30 cellular contexts compared by ENCODE assay signal in genomic region chr6:9095671-9096260, GRCh38.
DNase-seq lines count a peak whose midpoint lies in the region; FAIRE-seq and TF ChIP-seq lines count a peak whose summit lies in the region.
"Had no signal": no experiment of that assay in that cellular context is flagged by ENCODE, and none has a peak within 500 bp of the region (broad histone marks: within the 10 kb centered on the region; RNA-seq: fewer than 3 reads in every experiment).

No MANE protein-coding gene starts in this region.

- H3K4me1 ChIP-seq in kidney (ENCODE audit: control insufficient read depth in 1 of 2, insufficient read depth in 1 of 2, low read depth in 1 of 2, low read length in 2 of 2): no peaks in the 10 kb centered on the region
- H3K4me1 ChIP-seq: gastroesophageal sphincter, tibial nerve had no signal

- intact Hi-C loops in kidney (cut with DNase I): no loop called here

- TF ChIP-seq CTCF in kidney (IDR thresholded peaks at IDR 0.05; ENCODE audit: borderline replicate concordance, extremely low read depth, insufficient read depth): no peak

- no peak overlapping the region for H3K9ac ChIP-seq in kidney (ENCODE audit: low read length in 2 of 2)
- H3K9ac ChIP-seq: GM23248 had no signal

- H3K4me3 ChIP-seq in kidney (ENCODE audit: low read length in 2 of 2): no peak overlapping the region
- H3K4me3 ChIP-seq: dorsolateral prefrontal cortex, gastroesophageal sphincter, GM23248, lung, ovary, tibial nerve had no signal

- peak; percentile 20 for DNase-seq in DMS153 (lab: John Stamatoyannopoulos, UW)
- DNase-seq in DMS153 treated with DMSO at 0.1 percent for 48 hours (lab: John Stamatoyannopoulos, UW; ENCODE audit: unreplicated experiment): no peak
- peak; percentile 94 for DNase-seq in NCI-H2227 (lab: John Stamatoyannopoulos, UW; ENCODE audit: unreplicated experiment)
- peak; percentile 80 for DNase-seq in ecto neural progenitor cell (ENCODE audit: low spot score)
- peak; percentile 37 for DNase-seq in retina
- no peak for DNase-seq in DMS53 treated with DMSO at 0.1 percent for 48 hours (lab: John Stamatoyannopoulos, UW; ENCODE audit: unreplicated experiment)
- no peak for DNase-seq in kidney
- no peak for DNase-seq in activated CD8-positive, alpha-beta memory T cell treated with anti-CD3 and anti-CD28 coated beads, Interleukin-2, amount 50 U/mL, for 48 hours
- DNase-seq: activated CD4-positive, alpha-beta memory T cell treated with anti-CD3 and anti-CD28 coated beads for 36 hours; activated CD4-positive, alpha-beta T cell treated with anti-CD3 and anti-CD28 coated beads for 1 hour; activated naive CD4-positive, alpha-beta T cell treated with anti-CD3 and anti-CD28 coated beads, Interleukin-2, amount 50 U/mL, for 16 hours; brain microvascular endothelial cell; Calu3; dorsolateral prefrontal cortex; GM23248; hippocampal formation; IMR-90; natural killer cell; NCI-H2029 treated with DMSO at 0.1 percent for 48 hours; NCI-H446 treated with DMSO at 0.1 percent for 48 hours; ovary; SHP77 treated with DMSO at 0.1 percent for 48 hours; stimulated activated CD4-positive, alpha-beta T cell treated with anti-CD3 and anti-CD28 coated beads, Interleukin-15, amount 100 ng/mL, for 24 hours; stimulated activated CD4-positive, alpha-beta T cell treated with anti-CD3 and anti-CD28 coated beads, Interleukin-4, amount 100 ng/mL, for 4 hours had no signal

- H3K36me3 ChIP-seq in kidney (ENCODE audit: control insufficient read depth in 1 of 2, insufficient read depth in 2 of 2, low read length in 2 of 2): no peaks in the 10 kb centered on the region
- H3K36me3 ChIP-seq: brain microvascular endothelial cell, gastroesophageal sphincter, ovary, tibial nerve had no signal

- no peak overlapping the region for H3K27ac ChIP-seq in kidney (ENCODE audit: low read depth in 2 of 2, low read length in 2 of 2)
- H3K27ac ChIP-seq: 22Rv1, brain microvascular endothelial cell, dorsolateral prefrontal cortex, gastroesophageal sphincter, GM23248, ovary, tibial nerve had no signal

- H3K9me3 ChIP-seq in kidney (ENCODE audit: control insufficient read depth in 1 of 2, low read length in 2 of 2): no peaks in the 10 kb centered on the region
- H3K9me3 ChIP-seq: gastroesophageal sphincter, ovary, tibial nerve had no signal

- FAIRE-seq in kidney (lab: Jason Lieb, UNC): no peak
- FAIRE-seq: endothelial cell of umbilical vein, GM18507 had no signal

Comparison
In these comparisons a context has a peak if more than half of its experiments do, and no peak if none do; other contexts are left out.
1. DNase-seq: peak in DMS153 (single experiment), NCI-H2227 (single experiment), ecto neural progenitor cell (single experiment) and retina (single experiment); none in DMS153 treated with DMSO at 0.1 percent for 48 hours (single experiment), DMS53 treated with DMSO at 0.1 percent for 48 hours (single experiment), kidney (single experiment) and activated CD8-positive, alpha-beta memory T cell treated with anti-CD3 and anti-CD28 coated beads, Interleukin-2, amount 50 U/mL, for 48 hours (single experiment).